Comparison of ENCODE assay signal across 21 cellular contexts in genomic region chr20:64155258-64156135, GRCh38.
DNase-seq lines count a peak whose midpoint lies in the region; ATAC-seq and TF ChIP-seq lines count a peak whose summit lies in the region.
"Had no signal": no experiment of that assay in that cellular context is flagged by ENCODE, and none has a peak within 500 bp of the region (broad histone marks: within the 10 kb centered on the region; RNA-seq: fewer than 3 reads in every experiment).

No MANE protein-coding gene starts in this region.

- TF ChIP-seq CTCF in parathyroid adenoma (IDR thresholded peaks at IDR 0.05) (no peak), GM13976 (IDR thresholded peaks at IDR 0.05; ENCODE audit: borderline replicate concordance, control extremely low read depth, extremely low read depth, insufficient read depth, missing control alignments) (no peak)

- H3K4me3 ChIP-seq in parathyroid adenoma (ENCODE audit: low read depth, low read length): no peak overlapping the region
- H3K4me3 ChIP-seq: gastroesophageal sphincter, left ventricle myocardium inferior, tibial nerve had no signal

- H3K27me3 ChIP-seq in parathyroid adenoma (ENCODE audit: control insufficient read depth, insufficient read depth, low read length): no peaks in the 10 kb centered on the region

- no peaks in the 10 kb centered on the region for H3K36me3 ChIP-seq in parathyroid adenoma (ENCODE audit: control insufficient read depth, insufficient read depth, low read length)
- H3K36me3 ChIP-seq: gastroesophageal sphincter, left ventricle myocardium inferior, tibial nerve had no signal

- H3K9me3 ChIP-seq in parathyroid adenoma (ENCODE audit: control insufficient read depth, low read length): no peaks in the 10 kb centered on the region
- H3K9me3 ChIP-seq: gastroesophageal sphincter, left ventricle myocardium inferior, tibial nerve had no signal

- ATAC-seq in GM21717 (IDR thresholded peaks at IDR 0.05; ENCODE audit: unreplicated experiment): no peak
- ATAC-seq: activated T-cell treated with anti-CD3 and anti-CD28 coated beads, Interleukin-2, amount 50 U/mL, for 4 hours; gastroesophageal sphincter had no signal

- no peak overlapping the region for H3K4me2 ChIP-seq in parathyroid adenoma (ENCODE audit: low read length)

- peaks cover 27% of the 10 kb centered on the region for H3K79me2 ChIP-seq in parathyroid adenoma

- no peak overlapping the region for H3K9ac ChIP-seq in parathyroid adenoma

- H3K27ac ChIP-seq in parathyroid adenoma: peak overlapping the region; percentile 68
- H3K27ac ChIP-seq: gastroesophageal sphincter, left ventricle myocardium inferior, tibial nerve had no signal

- H3K4me1 ChIP-seq in parathyroid adenoma: peaks cover 25% of the 10 kb centered on the region
- H3K4me1 ChIP-seq: gastroesophageal sphincter, left ventricle myocardium inferior, tibial nerve had no signal

- DNase-seq in NCI-H1092 treated with DMSO at 0.1 percent for 48 hours (lab: John Stamatoyannopoulos, UW) (peak; percentile 31), NCI-H1092 (lab: John Stamatoyannopoulos, UW) (no peak), NCI-H524 (lab: John Stamatoyannopoulos, UW) (peak; percentile 35 to 78), cerebellar nuclear complex (lab: John Stamatoyannopoulos, UW) (peak; percentile 34 to 73), GM13976 (ENCODE audit: low spot score) (no peak), NCI-H510A treated with DMSO at 0.1 percent for 48 hours (lab: John Stamatoyannopoulos, UW) (no peak)
- DNase-seq: activated CD4-positive, alpha-beta T cell treated with anti-CD3 and anti-CD28 coated beads for 4 hours; activated T-cell treated with anti-CD3 and anti-CD28 coated beads, Interleukin-2, amount 50 U/mL, for 4 hours; AML-193; CD8-positive, alpha-beta memory T cell; GOT3; hypothalamus; left ventricle myocardium inferior; NCI-H1048; NK-92 treated with Interleukin-12 subunit alpha and Interleukin-12 subunit beta, amount 100 ng/mL, for 24 hours; stimulated activated CD4-positive, alpha-beta T cell treated with anti-CD3 and anti-CD28 coated beads, Interleukin-15, amount 100 ng/mL, for 24 hours; T-helper 1 cell had no signal

- H2AFZ ChIP-seq in parathyroid adenoma: peak overlapping the region; percentile 50

- in situ Hi-C loops in GM13976 (cut with MboI; ENCODE audit: low sequenced_read_pairs, unreplicated experiment): no loop called here

Comparison
In these comparisons a context has a peak if more than half of its experiments do, and no peak if none do; other contexts are left out.
1. DNase-seq: peak in NCI-H1092 treated with DMSO at 0.1 percent for 48 hours (single experiment), NCI-H524 (2 of 2) and cerebellar nuclear complex (2 of 2); none in NCI-H1092 (single experiment), GM13976 (single experiment) and NCI-H510A treated with DMSO at 0.1 percent for 48 hours (single experiment).